In the genomic region with DNA sequence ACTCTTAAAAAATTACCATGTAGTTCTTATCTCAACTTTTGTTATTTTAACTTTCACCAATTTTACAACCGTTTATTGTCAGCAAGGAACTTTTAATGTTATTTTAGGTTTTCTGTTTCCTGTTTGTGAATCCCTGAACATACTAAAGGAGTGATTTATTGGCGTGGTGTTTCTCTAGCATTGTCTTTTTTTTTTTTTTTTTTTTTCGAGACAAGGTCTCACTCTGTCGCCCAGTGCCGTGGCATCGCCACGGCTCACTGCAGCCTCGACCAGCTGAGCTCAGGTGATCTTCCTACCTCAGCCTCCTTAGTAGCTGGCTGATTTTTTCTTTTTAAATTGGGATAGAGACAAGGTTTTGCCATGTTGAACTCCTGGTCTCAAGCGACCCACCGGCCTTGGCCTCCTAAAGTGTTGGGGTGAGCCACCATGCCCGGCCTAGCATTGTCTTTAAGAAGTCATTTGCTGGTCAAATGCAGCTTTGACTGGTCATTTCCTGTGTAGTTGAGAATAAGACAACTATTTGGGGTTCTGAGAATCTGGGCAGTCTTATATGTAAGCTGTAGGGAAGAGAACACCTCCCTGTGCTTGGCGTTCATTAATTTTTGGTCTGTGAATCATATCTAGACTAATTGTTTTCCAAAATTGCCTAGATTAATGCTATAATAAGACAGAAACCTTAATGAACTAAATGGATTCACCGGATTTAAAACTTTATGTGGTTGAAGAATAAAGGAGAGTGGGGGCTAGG, we compare ENCODE assay signal across 9 cellular contexts. TPM values are rescaled to one million over a fixed set of nuclear protein-coding genes. Genes with fewer than 3 reads are reported as not detected.
DNase-seq lines count a peak whose midpoint lies in the region; ATAC-seq and TF ChIP-seq lines count a peak whose summit lies in the region.
"Had no signal": no experiment of that assay in that cellular context is flagged by ENCODE, and none has a peak within 500 bp of the region (broad histone marks: within the 10 kb centered on the region; RNA-seq: fewer than 3 reads in every experiment).

No MANE protein-coding gene starts in this region.

- no peaks in the 10 kb centered on the region for H3K27me3 ChIP-seq in BE2C
- peaks cover 24% of the 10 kb centered on the region for H3K27me3 ChIP-seq in neutrophil

- H3K9me3 ChIP-seq in BE2C = no peaks in the 10 kb centered on the region
- H3K9me3 ChIP-seq in neutrophil = no peaks in the 10 kb centered on the region

- H3K27ac ChIP-seq in neutrophil = peak overlapping the region; percentile 99

- TF ChIP-seq CTCF in BE2C (IDR thresholded peaks at IDR 0.05; ENCODE audit: low read depth, low read length) (no peak), neutrophil (IDR thresholded peaks at IDR 0.05) (no peak)

- no peak for DNase-seq in BE2C
- DNase-seq in M059J (ENCODE audit: low read depth) = peak; percentile 64
- peak; percentile 75 for DNase-seq in dermis blood vessel endothelial cell
- no peak for DNase-seq in D341Med (ENCODE audit: low spot score)
- DNase-seq in NCI-H345 treated with DMSO at 0.1 percent for 48 hours (lab: John Stamatoyannopoulos, UW; ENCODE audit: unreplicated experiment) = no peak
- DNase-seq in DMS79 (lab: John Stamatoyannopoulos, UW) = no peak

- H3K4me1 ChIP-seq in BE2C (0 out of 2 replicates have a peak, but pooled peaks cover 3% of the 10 kb centered on the region), neutrophil (ENCODE audit: control insufficient read depth in 1 of 2, insufficient read depth in 1 of 2, low read depth in 1 of 2, low read length in 1 of 2) (peaks cover 45 to 48% of the 10 kb centered on the region in 2 experiments)

- ATAC-seq in GM19467 (IDR thresholded peaks at IDR 0.05; ENCODE audit: unreplicated experiment) = peak; percentile 37
- ATAC-seq: left colon had no signal

- H3K4me3 ChIP-seq in BE2C (ENCODE audit: low read depth, low read length) = peak overlapping the region; percentile 79
- peak overlapping the region; percentile 93 to 94 for H3K4me3 ChIP-seq in neutrophil (ENCODE audit: low read depth in 1 of 2, low read length in 1 of 2)

- H3K36me3 ChIP-seq in BE2C (peaks cover 22% of the 10 kb centered on the region), neutrophil (peaks cover 29% of the 10 kb centered on the region)

RNA-seq across cellular contexts. Expression of a gene that starts 2.1 kb away (rescaled TPM):
- 12.4 TPM for polyA plus RNA-seq in BE2C (2012; ENCODE audit: insufficient read depth, insufficient read length, low read depth)
- total RNA-seq in M059J (2014; rRNA removed; shearing (Covaris generic)) = 37.5 and 51.9 TPM in 2 replicates
- 151 and 161 TPM in 2 replicates for total RNA-seq in dermis blood vessel endothelial cell

RNA-seq across cellular contexts. Expression of a gene that starts 25.4 kb away (rescaled TPM):
- polyA plus RNA-seq in BE2C (2012; ENCODE audit: insufficient read depth, insufficient read length, low read depth) = 4.5 TPM
- 0.27 and 1.4 TPM in 2 replicates for total RNA-seq in M059J (2014; rRNA removed; shearing (Covaris generic))
- 0.65 and 1.2 TPM in 2 replicates for total RNA-seq in dermis blood vessel endothelial cell

Comparison
In these comparisons a context has a peak if more than half of its experiments do, and no peak if none do; other contexts are left out.
1. DNase-seq: peak in M059J (single experiment) and dermis blood vessel endothelial cell (single experiment); none in BE2C (single experiment), D341Med (single experiment), NCI-H345 treated with DMSO at 0.1 percent for 48 hours (single experiment) and DMS79 (single experiment).